ENCODE assay signal across 1 cellular context in genomic region chr6:159929819-159930218, GRCh38.
TF ChIP-seq lines count a peak whose summit lies in the region.

No MANE protein-coding gene starts in this region.

TF ChIP-seq in SK-N-SH treated with all-trans-retinoic acid at 6 μM for 48 hours, 23 proteins besides CTCF, POLR2A, EP300 and RAD21 (continued from another document):
- TF ChIP-seq, protein P1, sequence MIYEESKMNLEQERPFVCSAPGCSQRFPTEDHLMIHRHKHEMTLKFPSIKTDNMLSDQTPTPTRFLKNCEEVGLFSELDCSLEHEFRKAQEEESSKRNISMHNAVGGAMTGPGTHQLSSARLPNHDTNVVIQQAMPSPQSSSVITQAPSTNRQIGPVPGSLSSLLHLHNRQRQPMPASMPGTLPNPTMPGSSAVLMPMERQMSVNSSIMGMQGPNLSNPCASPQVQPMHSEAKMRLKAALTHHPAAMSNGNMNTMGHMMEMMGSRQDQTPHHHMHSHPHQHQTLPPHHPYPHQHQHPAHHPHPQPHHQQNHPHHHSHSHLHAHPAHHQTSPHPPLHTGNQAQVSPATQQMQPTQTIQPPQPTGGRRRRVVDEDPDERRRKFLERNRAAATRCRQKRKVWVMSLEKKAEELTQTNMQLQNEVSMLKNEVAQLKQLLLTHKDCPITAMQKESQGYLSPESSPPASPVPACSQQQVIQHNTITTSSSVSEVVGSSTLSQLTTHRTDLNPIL (CRISPR knock-in tag; IDR thresholded peaks at IDR 0.05; ENCODE audit: low read depth) = no peak
- TF ChIP-seq ISL1 (CRISPR knock-in tag; IDR thresholded peaks at IDR 0.05) (no peak), PPARA (CRISPR knock-in tag; IDR thresholded peaks at IDR 0.05; ENCODE audit: borderline replicate concordance) (no peak), GLIS3 (CRISPR knock-in tag; IDR thresholded peaks at IDR 0.05) (no peak), TCF4 (CRISPR knock-in tag; IDR thresholded peaks at IDR 0.05; ENCODE audit: borderline replicate concordance) (no peak)
